1 cellular context compared by ENCODE assay signal in genomic region chr22:29000641-29001040, GRCh38.
TF ChIP-seq lines count a peak whose summit lies in the region.

No MANE protein-coding gene starts in this region.

TF ChIP-seq in H1, 55 proteins besides CTCF, POLR2A, EP300 and RAD21:
- TF ChIP-seq USF2 (IDR thresholded peaks at IDR 0.05; ENCODE audit: low read length) = peak; percentile 40; the same call in 1 of the 2 replicates
- no peak for TF ChIP-seq MAFK (IDR thresholded peaks at IDR 0.05; ENCODE audit: low read depth, low read length)
- no peak for TF ChIP-seq TBP (IDR thresholded peaks at IDR 0.05; ENCODE audit: low read depth, low read length)
- no peak for TF ChIP-seq HDAC6 (IDR thresholded peaks at IDR 0.05; ENCODE audit: low read depth, low read length)
- TF ChIP-seq JUND (IDR thresholded peaks at IDR 0.05; ENCODE audit: low read length) = no peak
- TF ChIP-seq BCL11A (IDR thresholded peaks at IDR 0.05; ENCODE audit: low read depth in 2 of 2, low read length in 2 of 2) = no peak
- TF ChIP-seq POLR2AphosphoS5 (IDR thresholded peaks at IDR 0.05; ENCODE audit: low read depth, low read length) = no peak
- TF ChIP-seq EGR1 (IDR thresholded peaks at IDR 0.05; ENCODE audit: borderline replicate concordance, low read depth, low read length) = no peak
- TF ChIP-seq HDAC2 (IDR thresholded peaks at IDR 0.05; ENCODE audit: borderline replicate concordance in 1 of 2, low read depth in 2 of 2, low read length in 2 of 2) = 0 out of 4 replicates have a peak, but pooled peaks of 1 of the 2 experiments have one; percentile 21
- TF ChIP-seq MAX (IDR thresholded peaks at IDR 0.05) = no peak
- TF ChIP-seq FOSL1 (IDR thresholded peaks at IDR 0.05; ENCODE audit: insufficient read depth, low read depth, low read length) = no peak
- no peak for TF ChIP-seq TAF1 (IDR thresholded peaks at IDR 0.05; ENCODE audit: low read depth, low read length)
- no peak for TF ChIP-seq CHD1 (IDR thresholded peaks at IDR 0.05; ENCODE audit: low read depth, low read length)
- peak; percentile 56; the same call in 1 of the 2 replicates for TF ChIP-seq CEBPB (IDR thresholded peaks at IDR 0.05; ENCODE audit: low read depth, low read length)
